ENCODE assay signal across 8 cellular contexts in genomic region chr15:59689626-59690236, GRCh38. TPM values are rescaled to one million over a fixed set of nuclear protein-coding genes. Genes with fewer than 3 reads are reported as not detected.
DNase-seq lines count a peak whose midpoint lies in the region; ATAC-seq and TF ChIP-seq lines count a peak whose summit lies in the region.

No MANE protein-coding gene starts in this region.

- peak overlapping the region; percentile 93 for H3K4me3 ChIP-seq in GM12864 (ENCODE audit: low read depth, low read length)

- peak; percentile 42 for ATAC-seq in WTC11
- no peak for ATAC-seq in GM19455 (IDR thresholded peaks at IDR 0.05; ENCODE audit: unreplicated experiment)

- POLR2A ChIA-PET in WTC11 (lab: Charles Lee), result interaction anchor here (0.6 to 1.8 kb wide), 7 partner anchors 20 to 1204 kb away, joined by 3 to 9 read pairs (median 3); partner anchors contain the start of gene GTF2A2

- CTCF ChIA-PET in WTC11 (lab: Charles Lee), result interaction anchor here (0.7 to 2.0 kb wide), 7 partner anchors 34 to 636 kb away, joined by 3 to 5 read pairs (median 3); no protein-coding TSS in a partner anchor

- TF ChIP-seq CTCF in GM12864 (IDR thresholded peaks at IDR 0.05; ENCODE audit: low read depth, low read length, missing control alignments), result no peak
- TF ChIP-seq CTCF in WTC11 (IDR thresholded peaks at IDR 0.05), result no peak

- H3K4me3 Mint-ChIP-seq in WTC11, result peak overlapping the region; percentile 96

- no peaks in the 10 kb centered on the region for H3K9me3 Mint-ChIP-seq in WTC11

- DNase-seq in GM12864 (ENCODE audit: low read depth) (peak; percentile 21), NCI-H2196 (lab: John Stamatoyannopoulos, UW; ENCODE audit: unreplicated experiment) (peak; percentile 33), WTC11 (ENCODE audit: low spot score) (peak; percentile 77), cerebellar cortex (ENCODE audit: low spot score) (peak; percentile 72), left kidney (ENCODE audit: low read depth, low spot score) (peak; percentile 89), germinal center (ENCODE audit: low spot score) (no peak)
- DNase-seq in stimulated activated CD4-positive, alpha-beta T cell treated with anti-CD3 and anti-CD28 coated beads, Interleukin-2, amount 100 ng/mL, for 24 hours, result peak; percentile 62 to 69

- peak overlapping the region; percentile 100 for H3K27ac Mint-ChIP-seq in WTC11

- peaks cover 13% of the 10 kb centered on the region for H3K36me3 Mint-ChIP-seq in WTC11

- H3K4me1 Mint-ChIP-seq in WTC11, result peaks cover 11% of the 10 kb centered on the region

- H3K27me3 Mint-ChIP-seq in WTC11 (ENCODE audit: low read depth), result peaks cover 47% of the 10 kb centered on the region

TF ChIP-seq in WTC11, 78 proteins besides CTCF, POLR2A, EP300 and RAD21:
- TF ChIP-seq ATF6 (CRISPR knock-in tag; IDR thresholded peaks at IDR 0.05), result no peak
- no peak for TF ChIP-seq NR3C1 (CRISPR knock-in tag; conservative IDR thresholded peaks at IDR 0.05; ENCODE audit: low read depth)

RNA-seq across cellular contexts. Expression of gene BNIP2, which starts 0.6 kb away (rescaled TPM):
- total RNA-seq in WTC11 (2021), result 33.0 to 40.3 TPM (median 35.3 TPM) in 3 replicates

RNA-seq across cellular contexts. Expression of gene GTF2A2, which starts 32.4 kb away (rescaled TPM):
- 120 to 130 TPM (median 129 TPM) in 3 replicates for total RNA-seq in WTC11 (2021)
